Comparison of ENCODE assay signal across 8 cellular contexts in genomic region chr12:101830391-101831325, GRCh38. TPM values are rescaled to one million over a fixed set of nuclear protein-coding genes. Genes with fewer than 3 reads are reported as not detected.
DNase-seq lines count a peak whose midpoint lies in the region; ATAC-seq and TF ChIP-seq lines count a peak whose summit lies in the region.

Gene GNPTAB, minus strand, starts transcription at chr12:101830959. Its CDS starts 284 bp downstream, at chr12:101830675.

- H3K9me3 ChIP-seq in SK-N-MC (ENCODE audit: low read depth, low read length) (no peaks in the 10 kb centered on the region), thoracic aorta (no peaks in the 10 kb centered on the region)

- no peaks in the 10 kb centered on the region for H3K36me3 Mint-ChIP-seq in activated naive CD4-positive, alpha-beta T cell treated with anti-CD3 and anti-CD28 coated beads, Interleukin-2, amount 50 U/mL, for 24 hours
- H3K36me3 Mint-ChIP-seq in osteocyte (ENCODE audit: unreplicated experiment) = no peaks in the 10 kb centered on the region

- H3K4me1 Mint-ChIP-seq in activated naive CD4-positive, alpha-beta T cell treated with anti-CD3 and anti-CD28 coated beads, Interleukin-2, amount 50 U/mL, for 24 hours = peaks cover 47% of the 10 kb centered on the region
- peaks cover 15% of the 10 kb centered on the region for H3K4me1 Mint-ChIP-seq in osteocyte (ENCODE audit: unreplicated experiment)

- peak; percentile 78 for DNase-seq in GM12864 (ENCODE audit: low read depth)
- DNase-seq in NB4 (ENCODE audit: low read depth) = peak; percentile 97
- DNase-seq in SK-N-MC (ENCODE audit: low read depth, low spot score) = peak; percentile 55
- DNase-seq in glomerular visceral epithelial cell (ENCODE audit: extremely low spot score) = peak; percentile 94
- DNase-seq in osteocyte (ENCODE audit: extremely low spot score, unreplicated experiment) = peak; percentile 98
- peak; percentile 70 for DNase-seq in thoracic aorta (ENCODE audit: low spot score)

- TF ChIP-seq CTCF in GM12864 (IDR thresholded peaks at IDR 0.05; ENCODE audit: low read depth, low read length, missing control alignments) = peak; percentile 66
- TF ChIP-seq CTCF in NB4 (IDR thresholded peaks at IDR 0.05; ENCODE audit: low read depth, low read length) = peak; percentile 42
- peak; percentile 77 for TF ChIP-seq CTCF in osteocyte (IDR thresholded peaks at IDR 0.05)
- TF ChIP-seq CTCF in thoracic aorta (IDR thresholded peaks at IDR 0.05) = peak; percentile 67

- peaks cover 0 to 24% of the 10 kb centered on the region in 2 donors for H3K4me1 ChIP-seq in thoracic aorta (ENCODE audit: control insufficient read depth in 1 of 2, low read depth in 2 of 2)

- no peaks in the 10 kb centered on the region for H3K27me3 ChIP-seq in thoracic aorta (replicated peaks; ENCODE audit: insufficient read depth)

- no peaks in the 10 kb centered on the region for H3K27me3 Mint-ChIP-seq in activated naive CD4-positive, alpha-beta T cell treated with anti-CD3 and anti-CD28 coated beads, Interleukin-2, amount 50 U/mL, for 24 hours
- H3K27me3 Mint-ChIP-seq in osteocyte (ENCODE audit: unreplicated experiment) = no peaks in the 10 kb centered on the region

- H3K4me3 Mint-ChIP-seq in activated naive CD4-positive, alpha-beta T cell treated with anti-CD3 and anti-CD28 coated beads, Interleukin-2, amount 50 U/mL, for 24 hours = peak within 1 kb of the TSS; percentile 98
- H3K4me3 Mint-ChIP-seq in osteocyte (ENCODE audit: unreplicated experiment) = peak within 1 kb of the TSS; percentile 92

- peak within 1 kb of the TSS; percentile 92 for H3K27ac Mint-ChIP-seq in activated naive CD4-positive, alpha-beta T cell treated with anti-CD3 and anti-CD28 coated beads, Interleukin-2, amount 50 U/mL, for 24 hours
- peak within 1 kb of the TSS; percentile 75 for H3K27ac Mint-ChIP-seq in osteocyte (ENCODE audit: unreplicated experiment)

- no peaks in the 10 kb centered on the region for H3K9me3 Mint-ChIP-seq in activated naive CD4-positive, alpha-beta T cell treated with anti-CD3 and anti-CD28 coated beads, Interleukin-2, amount 50 U/mL, for 24 hours
- H3K9me3 Mint-ChIP-seq in osteocyte (ENCODE audit: unreplicated experiment) = no peaks in the 10 kb centered on the region

- peak; percentile 92 for ATAC-seq in HG02588 (IDR thresholded peaks at IDR 0.05; ENCODE audit: unreplicated experiment)
- peak; percentile 98 for ATAC-seq in thoracic aorta (ENCODE audit: insufficient number of reproducible peaks, low FRiP score, low read depth)

- peak within 1 kb of the TSS; percentile 66 for H3K9ac ChIP-seq in SK-N-MC (ENCODE audit: insufficient read length)

- H3K27ac ChIP-seq in SK-N-MC (no peak within 1 kb of the TSS), thoracic aorta (peak within 1 kb of the TSS; percentile 49 to 59)

- peak within 1 kb of the TSS; percentile 96 for H3K4me3 ChIP-seq in GM12864 (ENCODE audit: low read depth, low read length)
- peak within 1 kb of the TSS; percentile 84 for H3K4me3 ChIP-seq in NB4 (ENCODE audit: low read depth, low read length)
- peak within 1 kb of the TSS; percentile 91 for H3K4me3 ChIP-seq in SK-N-MC
- peak within 1 kb of the TSS; percentile 98 for H3K4me3 ChIP-seq in thoracic aorta

- no peaks in the 10 kb centered on the region for H3K36me3 ChIP-seq in SK-N-MC (ENCODE audit: insufficient read depth, low read length)
- H3K36me3 ChIP-seq in thoracic aorta = no peaks in the 10 kb centered on the region

- TF ChIP-seq POLR2A in NB4 (IDR thresholded peaks at IDR 0.05; ENCODE audit: extremely low read depth, insufficient read length) = peak; percentile 51

RNA-seq across cellular contexts. Expression of gene GNPTAB, which starts in this region (rescaled TPM):
- total RNA-seq in osteocyte (25.8 and 26.8 TPM in 2 replicates), thoracic aorta (10 to 100 TPM; 24.0 to 28.3 TPM)
